15 cellular contexts compared by ENCODE assay signal in the genomic region with DNA sequence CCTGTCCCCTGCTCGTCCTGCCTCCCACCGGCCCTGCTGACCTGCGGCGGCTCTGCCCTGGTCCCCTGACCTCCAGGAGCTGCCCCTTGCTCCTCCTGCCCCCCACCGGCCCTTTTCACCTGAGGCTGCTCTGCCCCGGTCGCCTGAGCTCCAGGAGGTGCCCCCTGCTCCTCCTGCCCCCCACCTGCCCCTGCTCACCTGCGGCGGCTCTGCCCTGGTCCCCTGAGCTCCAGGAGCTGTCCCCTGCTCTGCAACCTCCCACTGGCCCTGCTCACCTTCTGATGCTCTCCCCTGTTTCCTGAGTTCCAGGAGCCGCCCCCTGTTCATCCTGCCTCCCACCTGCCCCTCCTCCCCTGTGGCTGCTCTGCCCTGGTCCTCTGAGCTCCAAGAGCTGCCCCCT.
DNase-seq lines count a peak whose midpoint lies in the region; ATAC-seq, FAIRE-seq and TF ChIP-seq lines count a peak whose summit lies in the region.
"Had no signal": no experiment of that assay in that cellular context is flagged by ENCODE, and none has a peak within 500 bp of the region (broad histone marks: within the 10 kb centered on the region; RNA-seq: fewer than 3 reads in every experiment).

No MANE protein-coding gene starts in this region.

- H3K4me3 ChIP-seq in RWPE2 (ENCODE audit: severe bottlenecking) (no peak overlapping the region), sigmoid colon (no peak overlapping the region)

- H3K36me3 ChIP-seq in RWPE2 (ENCODE audit: low read depth) (no peaks in the 10 kb centered on the region), sigmoid colon (no peaks in the 10 kb centered on the region)

- H3K27me3 ChIP-seq in RWPE2 (ENCODE audit: insufficient read depth, poor library complexity, severe bottlenecking) (no peaks in the 10 kb centered on the region), sigmoid colon (no peaks in the 10 kb centered on the region)

- TF ChIP-seq EP300 in sigmoid colon (IDR thresholded peaks at IDR 0.05) = no peak

- H3K4me1 ChIP-seq in RWPE2 (ENCODE audit: insufficient read depth, poor library complexity, severe bottlenecking) (no peaks in the 10 kb centered on the region), sigmoid colon (no peaks in the 10 kb centered on the region)

- intact Hi-C loops in sigmoid colon (cut with DNase I) = no loop called here

- FAIRE-seq in GM12892 (lab: Jason Lieb, UNC) = no peak
- FAIRE-seq: D721Med, GM18507 had no signal

- DNase-seq in DMS79 treated with DMSO at 0.1 percent for 48 hours (lab: John Stamatoyannopoulos, UW) (peak; percentile 32), DMS79 (lab: John Stamatoyannopoulos, UW) (no peak), RWPE2 (ENCODE audit: low spot score) (peak; percentile 56), memory B cell (ENCODE audit: low spot score in 2 of 2) (peak in 1 of 2 donors; percentile 2), GM12892 (ENCODE audit: insufficient read length) (no peak), sigmoid colon (no peak)
- DNase-seq: CD8-positive, alpha-beta T cell; COR-L47; DMS153; IMR-90 had no signal

- no peak for TF ChIP-seq CTCF in RWPE2 (IDR thresholded peaks at IDR 0.05; ENCODE audit: poor library complexity, severe bottlenecking)
- TF ChIP-seq CTCF in sigmoid colon (IDR thresholded peaks at IDR 0.05) = no peak

- peak overlapping the region; percentile 89 for H3K4me3 Mint-ChIP-seq in memory B cell
- H3K4me3 Mint-ChIP-seq: CD14-positive monocyte; CD8-positive, alpha-beta T cell had no signal

- H3K36me3 Mint-ChIP-seq in memory B cell = peaks cover 4% of the 10 kb centered on the region
- H3K36me3 Mint-ChIP-seq: CD14-positive monocyte; CD8-positive, alpha-beta T cell had no signal

- H3K9me3 Mint-ChIP-seq in memory B cell = peaks cover 3% of the 10 kb centered on the region

- H3K9me3 ChIP-seq in RWPE2 (ENCODE audit: severe bottlenecking) (no peaks in the 10 kb centered on the region), sigmoid colon (peaks cover 0 to 3% (median 0%) of the 10 kb centered on the region in 4 donors)

- no peak overlapping the region for H3K27ac ChIP-seq in RWPE2 (ENCODE audit: poor library complexity, severe bottlenecking)
- no peak overlapping the region for H3K27ac ChIP-seq in sigmoid colon
- H3K27ac ChIP-seq: 22Rv1 had no signal

- whole genome bisulfite sequencing in sigmoid colon, 2 donors = 47 to 78% methylated on average over 9 to 10 of the region's 10 CpGs

- no peak for ATAC-seq in RWPE2 (ENCODE audit: low read depth)
- ATAC-seq in memory B cell (ENCODE audit: low read depth) = no peak
- no peak for ATAC-seq in HG03196 (IDR thresholded peaks at IDR 0.05; ENCODE audit: unreplicated experiment)
- ATAC-seq: CD8-positive, alpha-beta T cell had no signal

- TF ChIP-seq POLR2A in GM12892 (IDR thresholded peaks at IDR 0.05; ENCODE audit: low read depth, low read length) = no peak
- TF ChIP-seq POLR2A in sigmoid colon (IDR thresholded peaks at IDR 0.05) = no peak

- H3K27ac Mint-ChIP-seq in memory B cell = peak overlapping the region; percentile 35
- H3K27ac Mint-ChIP-seq: CD8-positive, alpha-beta T cell had no signal

- peaks cover 19% of the 10 kb centered on the region for H3K4me1 Mint-ChIP-seq in memory B cell
- H3K4me1 Mint-ChIP-seq: CD14-positive monocyte had no signal

- no peaks in the 10 kb centered on the region for H3K27me3 Mint-ChIP-seq in memory B cell

Comparison
In these comparisons a context has a peak if more than half of its experiments do, and no peak if none do; other contexts are left out.
1. DNase-seq: peak in DMS79 treated with DMSO at 0.1 percent for 48 hours (single experiment) and RWPE2 (single experiment); none in DMS79 (single experiment), GM12892 (single experiment) and sigmoid colon (single experiment).